ENCODE assay signal across 8 cellular contexts in the genomic region with DNA sequence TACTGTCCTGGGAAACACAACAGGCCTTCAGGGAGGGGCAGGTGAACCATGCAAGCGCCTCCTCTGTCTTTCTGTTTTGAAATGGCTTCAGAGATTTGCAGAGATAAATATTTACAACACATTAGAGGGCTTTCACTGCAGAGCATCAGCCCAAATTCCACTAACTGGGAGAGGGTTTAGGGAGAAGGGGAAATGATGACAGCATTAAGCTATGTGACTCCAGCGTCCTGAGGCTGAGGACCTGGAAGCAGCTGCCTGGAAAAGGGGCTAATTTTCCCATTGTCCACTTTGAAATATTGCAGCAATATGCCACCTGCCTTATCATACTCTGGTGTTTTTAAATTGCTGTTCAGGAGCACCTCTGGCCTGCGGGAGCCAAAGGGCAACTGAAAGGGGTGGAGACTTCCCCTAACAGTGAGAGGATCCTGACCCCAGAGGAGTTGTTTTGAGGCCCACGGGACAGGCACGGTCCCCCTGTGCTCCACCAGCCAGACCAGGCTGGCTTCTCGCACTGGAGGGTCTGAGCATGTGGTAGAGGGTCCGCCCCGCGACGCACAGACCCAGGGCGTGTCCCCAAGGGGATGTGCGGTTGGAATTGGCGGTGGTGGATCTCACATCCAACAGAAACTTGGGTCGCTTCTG.
A peak's percentile ranks its signal among the peaks of the same experiment; 100 is the strongest.
DNase-seq lines count a peak whose midpoint lies in the region; ATAC-seq, FAIRE-seq and TF ChIP-seq lines count a peak whose summit lies in the region.

No MANE protein-coding gene starts in this region.

- peaks cover 45% of the 10 kb centered on the region for H3K4me1 ChIP-seq in lower lobe of right lung

- DNase-seq in NCI-H526 (lab: John Stamatoyannopoulos, UW) (peak; percentile 35 to 49), NCI-H526 treated with DMSO at 0.1 percent for 48 hours (lab: John Stamatoyannopoulos, UW) (no peak), lower lobe of right lung (no peak), urothelium cell line (ENCODE audit: low spot score) (peak; percentile 14), globus pallidus (ENCODE audit: low spot score) (no peak), DMS79 (lab: John Stamatoyannopoulos, UW) (no peak)

- H3K27ac ChIP-seq in cingulate gyrus (ENCODE audit: low read depth, low read length) (peak overlapping the region; percentile 30), lower lobe of right lung (peak overlapping the region; percentile 81)

- no peaks in the 10 kb centered on the region for H3K9me3 ChIP-seq in lower lobe of right lung

- ATAC-seq in lower lobe of right lung (peak; percentile 15 to 24), HG03175 (IDR thresholded peaks at IDR 0.05; ENCODE audit: unreplicated experiment) (no peak)

- H3K4me3 ChIP-seq in lower lobe of right lung = no peak overlapping the region

- intact Hi-C loops in lower lobe of right lung (cut with DNase I) = no loop called here

- no peaks in the 10 kb centered on the region for H3K27me3 ChIP-seq in lower lobe of right lung (ENCODE audit: low read depth)

- FAIRE-seq in urothelium cell line (lab: Jason Lieb, UNC) = no peak

- no peak for TF ChIP-seq CTCF in lower lobe of right lung (IDR thresholded peaks at IDR 0.05)

- H3K36me3 ChIP-seq in lower lobe of right lung = no peaks in the 10 kb centered on the region

Comparison
In these comparisons a context has a peak if more than half of its experiments do, and no peak if none do; other contexts are left out.
1. DNase-seq: peak in NCI-H526 (2 of 2) and urothelium cell line (single experiment); none in NCI-H526 treated with DMSO at 0.1 percent for 48 hours (single experiment), lower lobe of right lung (single experiment), globus pallidus (single experiment) and DMS79 (single experiment).